ENCODE assay signal across 1 cellular context in the genomic region with DNA sequence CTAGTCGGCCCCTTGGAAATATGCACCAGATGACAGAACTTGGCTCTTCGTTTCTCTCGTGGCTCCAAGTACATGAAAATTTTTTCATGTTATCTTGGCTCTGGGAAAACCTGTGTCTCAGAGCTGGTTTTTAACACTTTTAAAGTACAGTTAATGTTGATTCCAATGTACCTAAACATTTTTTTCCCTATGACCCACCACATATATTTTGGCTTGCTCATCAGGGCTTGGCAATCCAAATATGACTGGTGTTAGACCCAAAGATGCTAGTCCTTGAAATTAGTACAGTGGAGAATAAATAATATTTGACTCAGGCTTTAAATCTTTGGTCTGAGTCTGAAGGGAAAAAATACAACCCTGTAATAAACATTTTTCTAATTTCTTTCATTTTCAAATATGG.
TF ChIP-seq lines count a peak whose summit lies in the region.

No MANE protein-coding gene starts in this region.

TF ChIP-seq in IMR-90, 13 proteins besides CTCF, POLR2A, EP300 and RAD21 (continued from another document):
- TF ChIP-seq MAFK (IDR thresholded peaks at IDR 0.05; ENCODE audit: low read depth, low read length) (no peak), RCOR1 (IDR thresholded peaks at IDR 0.05; ENCODE audit: insufficient replicate concordance, low read length) (no peak), MAZ (IDR thresholded peaks at IDR 0.05; ENCODE audit: borderline replicate concordance, low read depth, low read length) (no peak), CEBPB (IDR thresholded peaks at IDR 0.05; ENCODE audit: low read depth, low read length) (no peak), BHLHE40 (IDR thresholded peaks at IDR 0.05; ENCODE audit: low read depth, low read length) (no peak), MXI1 (IDR thresholded peaks at IDR 0.05; ENCODE audit: borderline replicate concordance, low read depth, low read length) (no peak), RFX5 (IDR thresholded peaks at IDR 0.05; ENCODE audit: low read depth, low read length) (no peak), CHD1 (IDR thresholded peaks at IDR 0.05; ENCODE audit: low read depth, low read length) (no peak), FOS (IDR thresholded peaks at IDR 0.05; ENCODE audit: low read depth, low read length) (no peak), SMC3 (IDR thresholded peaks at IDR 0.05; ENCODE audit: low read depth, low read length) (no peak)
- TF ChIP-seq, protein P1, sequence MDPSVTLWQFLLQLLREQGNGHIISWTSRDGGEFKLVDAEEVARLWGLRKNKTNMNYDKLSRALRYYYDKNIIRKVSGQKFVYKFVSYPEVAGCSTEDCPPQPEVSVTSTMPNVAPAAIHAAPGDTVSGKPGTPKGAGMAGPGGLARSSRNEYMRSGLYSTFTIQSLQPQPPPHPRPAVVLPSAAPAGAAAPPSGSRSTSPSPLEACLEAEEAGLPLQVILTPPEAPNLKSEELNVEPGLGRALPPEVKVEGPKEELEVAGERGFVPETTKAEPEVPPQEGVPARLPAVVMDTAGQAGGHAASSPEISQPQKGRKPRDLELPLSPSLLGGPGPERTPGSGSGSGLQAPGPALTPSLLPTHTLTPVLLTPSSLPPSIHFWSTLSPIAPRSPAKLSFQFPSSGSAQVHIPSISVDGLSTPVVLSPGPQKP (IDR thresholded peaks at IDR 0.05; ENCODE audit: borderline replicate concordance, low read depth, low read length): no peak
